ENCODE assay signal across 9 cellular contexts in genomic region chr17:77443743-77444260, GRCh38.
DNase-seq lines count a peak whose midpoint lies in the region; ATAC-seq, FAIRE-seq and TF ChIP-seq lines count a peak whose summit lies in the region.
"Had no signal": no experiment of that assay in that cellular context is flagged by ENCODE, and none has a peak within 500 bp of the region (broad histone marks: within the 10 kb centered on the region; RNA-seq: fewer than 3 reads in every experiment).

No MANE protein-coding gene starts in this region.

- H3K9me3 ChIP-seq in lower lobe of right lung, result no peaks in the 10 kb centered on the region
- H3K9me3 ChIP-seq in stomach smooth muscle (ENCODE audit: control insufficient read depth in 2 of 2, low read length in 2 of 2), result no peaks in the 10 kb centered on the region

- peak overlapping the region; percentile 49 for H3K4me3 Mint-ChIP-seq in activated T-cell treated with anti-CD3 and anti-CD28 coated beads, Interleukin-2, amount 50 U/mL, for 4 hours
- H3K4me3 Mint-ChIP-seq in activated CD8-positive, alpha-beta T cell treated with anti-CD3 and anti-CD28 coated beads for 36 hours, result peak overlapping the region; percentile 77

- H3K27me3 ChIP-seq in lower lobe of right lung (ENCODE audit: low read depth) (no peaks in the 10 kb centered on the region), stomach smooth muscle (ENCODE audit: control insufficient read depth in 1 of 2, insufficient read depth in 2 of 2, low read length in 2 of 2) (no peaks in the 10 kb centered on the region)

- peaks cover 84% of the 10 kb centered on the region for H3K4me1 ChIP-seq in lower lobe of right lung
- H3K4me1 ChIP-seq in stomach smooth muscle (ENCODE audit: control insufficient read depth, insufficient read depth, low read length), result peaks cover 54% of the 10 kb centered on the region

- ATAC-seq in activated T-cell treated with anti-CD3 and anti-CD28 coated beads, Interleukin-2, amount 50 U/mL, for 4 hours, result no peak
- no peak for ATAC-seq in activated CD8-positive, alpha-beta T cell treated with anti-CD3 and anti-CD28 coated beads for 36 hours
- ATAC-seq in lower lobe of right lung, result no peak
- ATAC-seq in GM21723 (IDR thresholded peaks at IDR 0.05; ENCODE audit: unreplicated experiment), result no peak

- POLR2A ChIA-PET in activated CD8-positive, alpha-beta T cell treated with anti-CD3 and anti-CD28 coated beads for 36 hours (lab: Charles Lee), result interaction anchor here (0.8 to 6.1 kb wide), 9 partner anchors 8 to 67 kb away, joined by 3 to 96 read pairs (median 32); no protein-coding TSS in a partner anchor

- TF ChIP-seq CTCF in activated CD8-positive, alpha-beta T cell treated with anti-CD3 and anti-CD28 coated beads for 36 hours (IDR thresholded peaks at IDR 0.05), result no peak
- TF ChIP-seq CTCF in lower lobe of right lung (IDR thresholded peaks at IDR 0.05) (no peak), D721Med (IDR thresholded peaks at IDR 0.05; ENCODE audit: insufficient read depth, missing control alignments) (no peak)

- intact Hi-C loops in activated CD8-positive, alpha-beta T cell treated with anti-CD3 and anti-CD28 coated beads for 36 hours (cut with micrococcal nuclease), result no loop called here
- intact Hi-C loops in lower lobe of right lung (cut with DNase I), result no loop called here

- no peaks in the 10 kb centered on the region for H3K9me3 Mint-ChIP-seq in activated T-cell treated with anti-CD3 and anti-CD28 coated beads, Interleukin-2, amount 50 U/mL, for 4 hours
- H3K9me3 Mint-ChIP-seq in activated CD8-positive, alpha-beta T cell treated with anti-CD3 and anti-CD28 coated beads for 36 hours, result no peaks in the 10 kb centered on the region

- peaks cover 95% of the 10 kb centered on the region for H3K4me1 Mint-ChIP-seq in activated T-cell treated with anti-CD3 and anti-CD28 coated beads, Interleukin-2, amount 50 U/mL, for 4 hours (ENCODE audit: low read depth)
- H3K4me1 Mint-ChIP-seq in activated CD8-positive, alpha-beta T cell treated with anti-CD3 and anti-CD28 coated beads for 36 hours (ENCODE audit: low read depth), result peaks cover 90% of the 10 kb centered on the region

- H3K36me3 Mint-ChIP-seq in activated T-cell treated with anti-CD3 and anti-CD28 coated beads, Interleukin-2, amount 50 U/mL, for 4 hours (ENCODE audit: insufficient read depth), result peaks cover 2% of the 10 kb centered on the region
- peaks cover 28% of the 10 kb centered on the region for H3K36me3 Mint-ChIP-seq in activated CD8-positive, alpha-beta T cell treated with anti-CD3 and anti-CD28 coated beads for 36 hours (ENCODE audit: low read depth)

- CTCF ChIA-PET in activated CD8-positive, alpha-beta T cell treated with anti-CD3 and anti-CD28 coated beads for 36 hours (lab: Charles Lee), result interaction anchor here (0.9 to 3.9 kb wide), 4 partner anchors 11 to 49 kb away, joined by 3 to 38 read pairs (median 10); no protein-coding TSS in a partner anchor

- DNase-seq in activated T-cell treated with anti-CD3 and anti-CD28 coated beads, Interleukin-2, amount 50 U/mL, for 4 hours, result no peak
- no peak for DNase-seq in activated T-cell treated with anti-CD3 and anti-CD28 coated beads, Interleukin-2, amount 50 U/mL, for 1 hour
- no peak for DNase-seq in activated CD8-positive, alpha-beta T cell treated with anti-CD3 and anti-CD28 coated beads for 36 hours
- no peak for DNase-seq in lower lobe of right lung
- DNase-seq in medulla oblongata (ENCODE audit: extremely low spot score), result no peak
- no peak for DNase-seq in D721Med (ENCODE audit: insufficient read length, low spot score)
- DNase-seq: NCI-H510A treated with DMSO at 0.1 percent for 48 hours had no signal

- H3K27me3 Mint-ChIP-seq in activated T-cell treated with anti-CD3 and anti-CD28 coated beads, Interleukin-2, amount 50 U/mL, for 4 hours (ENCODE audit: low read depth), result no peaks in the 10 kb centered on the region
- no peaks in the 10 kb centered on the region for H3K27me3 Mint-ChIP-seq in activated CD8-positive, alpha-beta T cell treated with anti-CD3 and anti-CD28 coated beads for 36 hours

- H3K36me3 ChIP-seq in lower lobe of right lung, result no peaks in the 10 kb centered on the region
- H3K36me3 ChIP-seq in stomach smooth muscle (ENCODE audit: control insufficient read depth in 2 of 2, insufficient read depth in 2 of 2, low read length in 2 of 2), result peaks cover 0 to 4% of the 10 kb centered on the region in 2 donors

- FAIRE-seq in D721Med (lab: Jason Lieb, UNC), result no peak

- no peak overlapping the region for H3K4me3 ChIP-seq in lower lobe of right lung
- H3K4me3 ChIP-seq in stomach smooth muscle (ENCODE audit: low read length in 2 of 2), result no peak overlapping the region

- H3K27ac ChIP-seq in lower lobe of right lung (peak overlapping the region; percentile 81), stomach smooth muscle (ENCODE audit: low read length) (peak overlapping the region; percentile 60)

- no peak overlapping the region for H3K9ac ChIP-seq in stomach smooth muscle (ENCODE audit: low read length in 2 of 2)

- peak overlapping the region; percentile 94 for H3K27ac Mint-ChIP-seq in activated CD8-positive, alpha-beta T cell treated with anti-CD3 and anti-CD28 coated beads for 36 hours
